In genomic region chr15:77104155-77104554, GRCh38 we compare ENCODE assay signal across 1 cellular context.
TF ChIP-seq lines count a peak whose summit lies in the region.

No MANE protein-coding gene starts in this region.

TF ChIP-seq in H1, 55 proteins besides CTCF, POLR2A, EP300 and RAD21 (continued from another document):
- TF ChIP-seq CEBPB (IDR thresholded peaks at IDR 0.05; ENCODE audit: low read depth, low read length) = no peak
- TF ChIP-seq, protein P1, sequence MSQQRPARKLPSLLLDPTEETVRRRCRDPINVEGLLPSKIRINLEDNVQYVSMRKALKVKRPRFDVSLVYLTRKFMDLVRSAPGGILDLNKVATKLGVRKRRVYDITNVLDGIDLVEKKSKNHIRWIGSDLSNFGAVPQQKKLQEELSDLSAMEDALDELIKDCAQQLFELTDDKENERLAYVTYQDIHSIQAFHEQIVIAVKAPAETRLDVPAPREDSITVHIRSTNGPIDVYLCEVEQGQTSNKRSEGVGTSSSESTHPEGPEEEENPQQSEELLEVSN (IDR thresholded peaks at IDR 0.05) = no peak
- TF ChIP-seq CTBP2 (IDR thresholded peaks at IDR 0.05; ENCODE audit: borderline replicate concordance, insufficient read depth, insufficient read length, low read length) = no peak
- no peak for TF ChIP-seq TAF7 (optimal IDR thresholded peaks at IDR 0.05; ENCODE audit: borderline replicate concordance, low read depth, low read length)
- no peak for TF ChIP-seq HDAC6 (IDR thresholded peaks at IDR 0.05; ENCODE audit: low read depth, low read length)
- TF ChIP-seq, protein P2, sequence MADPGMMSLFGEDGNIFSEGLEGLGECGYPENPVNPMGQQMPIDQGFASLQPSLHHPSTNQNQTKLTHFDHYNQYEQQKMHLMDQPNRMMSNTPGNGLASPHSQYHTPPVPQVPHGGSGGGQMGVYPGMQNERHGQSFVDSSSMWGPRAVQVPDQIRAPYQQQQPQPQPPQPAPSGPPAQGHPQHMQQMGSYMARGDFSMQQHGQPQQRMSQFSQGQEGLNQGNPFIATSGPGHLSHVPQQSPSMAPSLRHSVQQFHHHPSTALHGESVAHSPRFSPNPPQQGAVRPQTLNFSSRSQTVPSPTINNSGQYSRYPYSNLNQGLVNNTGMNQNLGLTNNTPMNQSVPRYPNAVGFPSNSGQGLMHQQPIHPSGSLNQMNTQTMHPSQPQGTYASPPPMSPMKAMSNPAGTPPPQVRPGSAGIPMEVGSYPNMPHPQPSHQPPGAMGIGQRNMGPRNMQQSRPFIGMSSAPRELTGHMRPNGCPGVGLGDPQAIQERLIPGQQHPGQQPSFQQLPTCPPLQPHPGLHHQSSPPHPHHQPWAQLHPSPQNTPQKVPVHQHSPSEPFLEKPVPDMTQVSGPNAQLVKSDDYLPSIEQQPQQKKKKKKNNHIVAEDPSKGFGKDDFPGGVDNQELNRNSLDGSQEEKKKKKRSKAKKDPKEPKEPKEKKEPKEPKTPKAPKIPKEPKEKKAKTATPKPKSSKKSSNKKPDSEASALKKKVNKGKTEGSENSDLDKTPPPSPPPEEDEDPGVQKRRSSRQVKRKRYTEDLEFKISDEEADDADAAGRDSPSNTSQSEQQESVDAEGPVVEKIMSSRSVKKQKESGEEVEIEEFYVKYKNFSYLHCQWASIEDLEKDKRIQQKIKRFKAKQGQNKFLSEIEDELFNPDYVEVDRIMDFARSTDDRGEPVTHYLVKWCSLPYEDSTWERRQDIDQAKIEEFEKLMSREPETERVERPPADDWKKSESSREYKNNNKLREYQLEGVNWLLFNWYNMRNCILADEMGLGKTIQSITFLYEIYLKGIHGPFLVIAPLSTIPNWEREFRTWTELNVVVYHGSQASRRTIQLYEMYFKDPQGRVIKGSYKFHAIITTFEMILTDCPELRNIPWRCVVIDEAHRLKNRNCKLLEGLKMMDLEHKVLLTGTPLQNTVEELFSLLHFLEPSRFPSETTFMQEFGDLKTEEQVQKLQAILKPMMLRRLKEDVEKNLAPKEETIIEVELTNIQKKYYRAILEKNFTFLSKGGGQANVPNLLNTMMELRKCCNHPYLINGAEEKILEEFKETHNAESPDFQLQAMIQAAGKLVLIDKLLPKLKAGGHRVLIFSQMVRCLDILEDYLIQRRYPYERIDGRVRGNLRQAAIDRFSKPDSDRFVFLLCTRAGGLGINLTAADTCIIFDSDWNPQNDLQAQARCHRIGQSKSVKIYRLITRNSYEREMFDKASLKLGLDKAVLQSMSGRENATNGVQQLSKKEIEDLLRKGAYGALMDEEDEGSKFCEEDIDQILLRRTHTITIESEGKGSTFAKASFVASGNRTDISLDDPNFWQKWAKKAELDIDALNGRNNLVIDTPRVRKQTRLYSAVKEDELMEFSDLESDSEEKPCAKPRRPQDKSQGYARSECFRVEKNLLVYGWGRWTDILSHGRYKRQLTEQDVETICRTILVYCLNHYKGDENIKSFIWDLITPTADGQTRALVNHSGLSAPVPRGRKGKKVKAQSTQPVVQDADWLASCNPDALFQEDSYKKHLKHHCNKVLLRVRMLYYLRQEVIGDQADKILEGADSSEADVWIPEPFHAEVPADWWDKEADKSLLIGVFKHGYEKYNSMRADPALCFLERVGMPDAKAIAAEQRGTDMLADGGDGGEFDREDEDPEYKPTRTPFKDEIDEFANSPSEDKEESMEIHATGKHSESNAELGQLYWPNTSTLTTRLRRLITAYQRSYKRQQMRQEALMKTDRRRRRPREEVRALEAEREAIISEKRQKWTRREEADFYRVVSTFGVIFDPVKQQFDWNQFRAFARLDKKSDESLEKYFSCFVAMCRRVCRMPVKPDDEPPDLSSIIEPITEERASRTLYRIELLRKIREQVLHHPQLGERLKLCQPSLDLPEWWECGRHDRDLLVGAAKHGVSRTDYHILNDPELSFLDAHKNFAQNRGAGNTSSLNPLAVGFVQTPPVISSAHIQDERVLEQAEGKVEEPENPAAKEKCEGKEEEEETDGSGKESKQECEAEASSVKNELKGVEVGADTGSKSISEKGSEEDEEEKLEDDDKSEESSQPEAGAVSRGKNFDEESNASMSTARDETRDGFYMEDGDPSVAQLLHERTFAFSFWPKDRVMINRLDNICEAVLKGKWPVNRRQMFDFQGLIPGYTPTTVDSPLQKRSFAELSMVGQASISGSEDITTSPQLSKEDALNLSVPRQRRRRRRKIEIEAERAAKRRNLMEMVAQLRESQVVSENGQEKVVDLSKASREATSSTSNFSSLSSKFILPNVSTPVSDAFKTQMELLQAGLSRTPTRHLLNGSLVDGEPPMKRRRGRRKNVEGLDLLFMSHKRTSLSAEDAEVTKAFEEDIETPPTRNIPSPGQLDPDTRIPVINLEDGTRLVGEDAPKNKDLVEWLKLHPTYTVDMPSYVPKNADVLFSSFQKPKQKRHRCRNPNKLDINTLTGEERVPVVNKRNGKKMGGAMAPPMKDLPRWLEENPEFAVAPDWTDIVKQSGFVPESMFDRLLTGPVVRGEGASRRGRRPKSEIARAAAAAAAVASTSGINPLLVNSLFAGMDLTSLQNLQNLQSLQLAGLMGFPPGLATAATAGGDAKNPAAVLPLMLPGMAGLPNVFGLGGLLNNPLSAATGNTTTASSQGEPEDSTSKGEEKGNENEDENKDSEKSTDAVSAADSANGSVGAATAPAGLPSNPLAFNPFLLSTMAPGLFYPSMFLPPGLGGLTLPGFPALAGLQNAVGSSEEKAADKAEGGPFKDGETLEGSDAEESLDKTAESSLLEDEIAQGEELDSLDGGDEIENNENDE (IDR thresholded peaks at IDR 0.05; ENCODE audit: insufficient replicate concordance, low read length) = no peak
- TF ChIP-seq NRF1 (IDR thresholded peaks at IDR 0.05; ENCODE audit: low read depth, low read length) = no peak
- TF ChIP-seq CBX8 (IDR thresholded peaks at IDR 0.05; ENCODE audit: borderline replicate concordance, low read depth, low read length) = no peak
- TF ChIP-seq YY1 (IDR thresholded peaks at IDR 0.05; ENCODE audit: low read depth, low read length) = no peak
- TF ChIP-seq SUZ12 (IDR thresholded peaks at IDR 0.05; ENCODE audit: low read length) = no peak
- no peak for TF ChIP-seq POLR2AphosphoS5 (IDR thresholded peaks at IDR 0.05; ENCODE audit: low read depth, low read length)
- TF ChIP-seq, protein P3, sequence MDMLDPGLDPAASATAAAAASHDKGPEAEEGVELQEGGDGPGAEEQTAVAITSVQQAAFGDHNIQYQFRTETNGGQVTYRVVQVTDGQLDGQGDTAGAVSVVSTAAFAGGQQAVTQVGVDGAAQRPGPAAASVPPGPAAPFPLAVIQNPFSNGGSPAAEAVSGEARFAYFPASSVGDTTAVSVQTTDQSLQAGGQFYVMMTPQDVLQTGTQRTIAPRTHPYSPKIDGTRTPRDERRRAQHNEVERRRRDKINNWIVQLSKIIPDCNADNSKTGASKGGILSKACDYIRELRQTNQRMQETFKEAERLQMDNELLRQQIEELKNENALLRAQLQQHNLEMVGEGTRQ (IDR thresholded peaks at IDR 0.05; ENCODE audit: low read length) = no peak
- no peak for TF ChIP-seq TEAD4 (IDR thresholded peaks at IDR 0.05; ENCODE audit: low read depth, low read length)
TF ChIP-seq in H1: peak in this region for 0.
